14 cellular contexts compared by ENCODE assay signal in genomic region chr17:45424769-45425124, GRCh38. TPM values are rescaled to one million over a fixed set of nuclear protein-coding genes. Genes with fewer than 3 reads are reported as not detected.
DNase-seq lines count a peak whose midpoint lies in the region; ATAC-seq, FAIRE-seq and TF ChIP-seq lines count a peak whose summit lies in the region.
"Had no signal": no experiment of that assay in that cellular context is flagged by ENCODE, and none has a peak within 500 bp of the region (broad histone marks: within the 10 kb centered on the region; RNA-seq: fewer than 3 reads in every experiment).

No MANE protein-coding gene starts in this region.

- no peaks in the 10 kb centered on the region for H3K79me1 ChIP-seq in H1 (ENCODE audit: low read depth, low read length)

- H4K5ac ChIP-seq in H1 (ENCODE audit: insufficient read length, low read depth, low read length): no peak overlapping the region

- H2BK20ac ChIP-seq in H1 (ENCODE audit: low read length): no peak overlapping the region

- FAIRE-seq in H1 (lab: Jason Lieb, UNC): no peak

- H3K27me3 ChIP-seq in HUES6 (ENCODE audit: control insufficient read depth, insufficient read depth, low read length) (peaks cover 29% of the 10 kb centered on the region), H1 (replicated peaks in 1 of 4; ENCODE audit: control insufficient read depth in 3 of 4, extremely low read depth in 1 of 4, insufficient read depth in 3 of 4, low read length in 3 of 4) (peaks cover 9 to 21% (median 17%) of the 10 kb centered on the region in 4 experiments), lung (ENCODE audit: control insufficient read depth, insufficient read depth) (no peaks in the 10 kb centered on the region), thyroid gland (no peaks in the 10 kb centered on the region)

- intact Hi-C loops in thyroid gland (cut with DNase I): no loop called here
- intact Hi-C loops in natural killer cell (cut with micrococcal nuclease): no loop called here

- H3K14ac ChIP-seq in H1 (ENCODE audit: insufficient read length): no peak overlapping the region

- CTCF ChIA-PET in H1 (lab: Charles Lee; ENCODE audit: partially characterized antibody): interaction anchor here (1.5 to 12.6 kb wide), 8 partner anchors 12 to 147 kb away, joined by 4 to 331 read pairs (median 7); no protein-coding TSS in a partner anchor

- no peaks in the 10 kb centered on the region for H4K20me1 ChIP-seq in H1 (replicated peaks in 1 of 2; ENCODE audit: control insufficient read depth in 1 of 2, insufficient read depth in 2 of 2, low read length in 2 of 2)

- H3K9ac ChIP-seq in HUES6 (ENCODE audit: low read length) (no peak overlapping the region), H1 (replicated peaks in 1 of 4; ENCODE audit: extremely low read depth in 1 of 4, low read depth in 3 of 4, low read length in 3 of 4) (no peak overlapping the region)

- H3K36me3 Mint-ChIP-seq in natural killer cell: no peaks in the 10 kb centered on the region
- no peaks in the 10 kb centered on the region for H3K36me3 Mint-ChIP-seq in activated naive CD8-positive, alpha-beta T cell treated with anti-CD3 and anti-CD28 coated beads, Interleukin-2, amount 50 U/mL, for 24 hours (ENCODE audit: low read depth)
- H3K36me3 Mint-ChIP-seq: stimulated activated naive B cell treated with anti-CD40 and anti-IgM and Interleukin-4, amounts not matched to agents 10 μg/mL and 1 μg/mL and 100 μg/mL, for 72 hours had no signal

- H3K4ac ChIP-seq in H1 (replicated peaks; ENCODE audit: insufficient read length, low read depth, low read length): no peak overlapping the region

- peaks cover 11% of the 10 kb centered on the region; the same call in 1 of the 2 replicates for H3K23me2 ChIP-seq in H1 (ENCODE audit: low read depth, low read length)

- POLR2A ChIA-PET in H1 (lab: Charles Lee; ENCODE audit: partially characterized antibody): interaction anchor here (1.2 to 4.9 kb wide), 7 partner anchors 8 to 276 kb away, joined by 3 to 25 read pairs (median 4); partner anchors contain the start of gene HEXIM1

- no peak for TF ChIP-seq RAD21 in H1 (IDR thresholded peaks at IDR 0.05 in 1 of 2, conservative IDR thresholded peaks at IDR 0.05 in 1 of 2; ENCODE audit: low read depth in 2 of 2, low read length in 2 of 2)

- H3K4me3 ChIP-seq in HUES6 (ENCODE audit: low read depth, low read length): peak overlapping the region; percentile 47; the same call in 1 of the 2 replicates
- peak overlapping the region in 2 of 4 experiments; percentile 34 to 55; a peak in 4 of 8 replicates for H3K4me3 ChIP-seq in H1 (ENCODE audit: extremely low read depth in 1 of 4, insufficient read depth in 2 of 4, low read depth in 3 of 4, low read length in 4 of 4)
- no peak overlapping the region for H3K4me3 ChIP-seq in lung
- H3K4me3 ChIP-seq in thyroid gland (replicated peaks in 1 of 3): peak overlapping the region in 1 of 3 donors; percentile 15
- H3K4me3 ChIP-seq: gastroesophageal sphincter, psoas muscle had no signal

- H3K23ac ChIP-seq in H1 (ENCODE audit: insufficient read length): no peak overlapping the region

- no peak overlapping the region for H2BK12ac ChIP-seq in H1 (ENCODE audit: low read depth, low read length)

- no peak overlapping the region for H2BK120ac ChIP-seq in H1 (replicated peaks; ENCODE audit: low read depth, low read length)

- no peaks in the 10 kb centered on the region for H3K9me3 Mint-ChIP-seq in natural killer cell
- no peaks in the 10 kb centered on the region for H3K9me3 Mint-ChIP-seq in activated naive CD8-positive, alpha-beta T cell treated with anti-CD3 and anti-CD28 coated beads, Interleukin-2, amount 50 U/mL, for 24 hours
- H3K9me3 Mint-ChIP-seq: activated B cell treated with CpG ODN at 0.5 μM for 24 hours; stimulated activated naive B cell treated with anti-CD40 and anti-IgM and Interleukin-4, amounts not matched to agents 10 μg/mL and 1 μg/mL and 100 μg/mL, for 72 hours had no signal

- peaks cover 0 to 5% of the 10 kb centered on the region in 2 experiments; a peak in 1 of 4 replicates for H3K79me2 ChIP-seq in H1 (ENCODE audit: control insufficient read depth in 1 of 2, insufficient read depth in 2 of 2, low read length in 2 of 2)

- TF ChIP-seq EP300 in H1 (IDR thresholded peaks at IDR 0.05; ENCODE audit: borderline replicate concordance in 1 of 2, low read depth in 2 of 2, low read length in 2 of 2): no peak

- no peak overlapping the region for H3K4me3 Mint-ChIP-seq in natural killer cell
- H3K4me3 Mint-ChIP-seq in activated naive CD8-positive, alpha-beta T cell treated with anti-CD3 and anti-CD28 coated beads, Interleukin-2, amount 50 U/mL, for 24 hours: no peak overlapping the region
- H3K4me3 Mint-ChIP-seq: activated B cell treated with CpG ODN at 0.5 μM for 24 hours; stimulated activated naive B cell treated with anti-CD40 and anti-IgM and Interleukin-4, amounts not matched to agents 10 μg/mL and 1 μg/mL and 100 μg/mL, for 72 hours had no signal

- H3K27ac ChIP-seq in HUES6 (ENCODE audit: low read depth, low read length) (no peak overlapping the region), H1 (ENCODE audit: low read depth, low read length) (no peak overlapping the region), lung (ENCODE audit: low read depth in 1 of 2, low read length in 1 of 2) (peak overlapping the region; percentile 69 to 74), thyroid gland (peak overlapping the region; percentile 63 to 86 (median 83))
- H3K27ac ChIP-seq: gastroesophageal sphincter, KMS-11, psoas muscle had no signal

- H3K9me3 ChIP-seq in HUES6 (ENCODE audit: control insufficient read depth, insufficient read depth, low read depth, low read length) (no peaks in the 10 kb centered on the region), H1 (ENCODE audit: insufficient read depth in 2 of 2, low read depth in 1 of 2, low read length in 1 of 2) (no peaks in the 10 kb centered on the region), lung (ENCODE audit: control insufficient read depth in 2 of 2, insufficient read depth in 1 of 2, low read length in 1 of 2) (no peaks in the 10 kb centered on the region), thyroid gland (no peaks in the 10 kb centered on the region)
- H3K9me3 ChIP-seq: gastroesophageal sphincter, psoas muscle had no signal

- H3K4me1 ChIP-seq in HUES6 (ENCODE audit: control insufficient read depth, insufficient read depth, low read length) (peaks cover 11% of the 10 kb centered on the region), H1 (replicated peaks in 1 of 4; ENCODE audit: control insufficient read depth in 3 of 4, insufficient read depth in 4 of 4, low read length in 3 of 4) (peaks cover 2 to 22% (median 15%) of the 10 kb centered on the region in 4 experiments), lung (ENCODE audit: control insufficient read depth in 2 of 2, insufficient read depth in 2 of 2, low read length in 2 of 2) (peaks cover 4 to 11% of the 10 kb centered on the region in 2 donors), thyroid gland (peaks cover 16 to 41% of the 10 kb centered on the region in 2 donors)

- 70% methylated on average over 6 of the region's 6 CpGs; no CpG with 5 or more reads in 1 of the 2 experiments for WGBS in H1 (ENCODE audit: extremely low coverage in 1 of 2, insufficient coverage in 1 of 2, insufficient read length in 1 of 2, insufficient replicate concordance in 2 of 2, low coverage in 1 of 2, low lambda C conversion rate in 2 of 2, missing lambda C conversion rate in 1 of 2), 2 experiments
- WGBS in lung, 2 donors: 85 to 92% methylated on average over 6 of the region's 6 CpGs
- WGBS in thyroid gland, 2 donors: 81 to 82% methylated on average over 6 of the region's 6 CpGs

- no peak overlapping the region for H4K91ac ChIP-seq in H1 (replicated peaks; ENCODE audit: insufficient read length, low read length)

- TF ChIP-seq POLR2A in H1 (IDR thresholded peaks at IDR 0.05; ENCODE audit: control extremely low read depth in 1 of 2, low read depth in 2 of 2, low read length in 2 of 2) (no peak), thyroid gland (IDR thresholded peaks at IDR 0.05) (no peak)

- no peak overlapping the region; the same call in 1 of the 2 replicates for H3K18ac ChIP-seq in H1 (ENCODE audit: extremely low read depth, low read length)

- H2BK15ac ChIP-seq in H1 (ENCODE audit: low read length): no peak overlapping the region

- H2BK5ac ChIP-seq in H1 (ENCODE audit: low read depth, low read length): peak overlapping the region; percentile 13; the same call in 1 of the 2 replicates

- no peak overlapping the region for H2AFZ ChIP-seq in H1 (ENCODE audit: low read length)

- H4K8ac ChIP-seq in H1 (ENCODE audit: extremely low read depth, insufficient read depth, low read length): no peak overlapping the region

- H2AK5ac ChIP-seq in H1 (ENCODE audit: low read depth, low read length): no peak overlapping the region; the same call in 1 of the 2 replicates

- no peaks in the 10 kb centered on the region for H3K27me3 Mint-ChIP-seq in natural killer cell (ENCODE audit: low read depth in 2 of 2)
- peaks cover 6% of the 10 kb centered on the region for H3K27me3 Mint-ChIP-seq in activated naive CD8-positive, alpha-beta T cell treated with anti-CD3 and anti-CD28 coated beads, Interleukin-2, amount 50 U/mL, for 24 hours
- H3K27me3 Mint-ChIP-seq: activated B cell treated with CpG ODN at 0.5 μM for 24 hours had no signal

- no peak overlapping the region for H3K56ac ChIP-seq in H1 (replicated peaks; ENCODE audit: insufficient read length, low read depth, low read length)

- no peak for ATAC-seq in lung (ENCODE audit: insufficient read depth, low FRiP score)
- ATAC-seq in natural killer cell: no peak
- no peak for ATAC-seq in activated naive CD8-positive, alpha-beta T cell treated with anti-CD3 and anti-CD28 coated beads, Interleukin-2, amount 50 U/mL, for 24 hours
- ATAC-seq: gastroesophageal sphincter; psoas muscle; stimulated activated naive B cell treated with anti-CD40 and anti-IgM and Interleukin-4, amounts not matched to agents 10 μg/mL and 1 μg/mL and 100 μg/mL, for 72 hours had no signal

- H3K4me1 Mint-ChIP-seq in natural killer cell: peaks cover 13 to 32% of the 10 kb centered on the region in 2 donors
- peaks cover 12% of the 10 kb centered on the region for H3K4me1 Mint-ChIP-seq in activated naive CD8-positive, alpha-beta T cell treated with anti-CD3 and anti-CD28 coated beads, Interleukin-2, amount 50 U/mL, for 24 hours

- peak overlapping the region; percentile 51 to 59 for H3K4me2 ChIP-seq in H1 (ENCODE audit: insufficient read depth in 1 of 2, low read depth in 2 of 2, low read length in 2 of 2)

- H3K27ac Mint-ChIP-seq in natural killer cell: no peak overlapping the region
- no peak overlapping the region for H3K27ac Mint-ChIP-seq in activated naive CD8-positive, alpha-beta T cell treated with anti-CD3 and anti-CD28 coated beads, Interleukin-2, amount 50 U/mL, for 24 hours
- H3K27ac Mint-ChIP-seq: activated B cell treated with CpG ODN at 0.5 μM for 24 hours had no signal

- TF ChIP-seq CTCF in H1 (IDR thresholded peaks at IDR 0.05; ENCODE audit: control extremely low read depth in 1 of 3, insufficient read depth in 1 of 3, low read depth in 1 of 3, low read length in 3 of 3): no peak
- no peak for TF ChIP-seq CTCF in lung (IDR thresholded peaks at IDR 0.05; ENCODE audit: control extremely low read depth, extremely low read depth)
- no peak for TF ChIP-seq CTCF in thyroid gland (IDR thresholded peaks at IDR 0.05)
- TF ChIP-seq CTCF in natural killer cell (IDR thresholded peaks at IDR 0.05): no peak

- DNase-seq in H1 (ENCODE audit: low read depth in 1 of 2, low spot score in 2 of 2) (no peak), lung (ENCODE audit: low spot score) (no peak), thyroid gland (no peak), natural killer cell (no peak), amniotic stem cell (lab: John Stamatoyannopoulos, UW) (no peak), EL (no peak)
- no peak for DNase-seq in activated naive CD8-positive, alpha-beta T cell treated with anti-CD3 and anti-CD28 coated beads, Interleukin-2, amount 50 U/mL, for 24 hours
- DNase-seq: activated B cell treated with CpG ODN at 0.5 μM for 24 hours; GDM1; stimulated activated naive B cell treated with anti-CD40 and anti-IgM and Interleukin-4, amounts not matched to agents 10 μg/mL and 1 μg/mL and 100 μg/mL, for 72 hours had no signal

- H3K36me3 ChIP-seq in HUES6 (ENCODE audit: control insufficient read depth, insufficient read depth, low read length) (no peaks in the 10 kb centered on the region), H1 (ENCODE audit: control insufficient read depth in 2 of 4, insufficient read depth in 4 of 4, low read length in 3 of 4) (no peaks in the 10 kb centered on the region), lung (ENCODE audit: control insufficient read depth in 2 of 2, insufficient read depth in 2 of 2, low read length in 2 of 2) (peaks cover 0 to 5% of the 10 kb centered on the region in 2 donors), thyroid gland (no peaks in the 10 kb centered on the region)
- H3K36me3 ChIP-seq: gastroesophageal sphincter had no signal

RNA-seq across cellular contexts. Expression of gene ARHGAP27, which starts 7.9 kb away (rescaled TPM):
- 13.1 TPM in 2 replicates for total RNA-seq in H1 (2021; fragmentation: NEBNext Ultra II Directional; extraction: Animal tissue kit (Norgen Biotek cat#: 25700))
- 11.6 and 15.9 TPM in 2 replicates for polyA plus RNA-seq in H1 (2011; rRNA removed)
- polyA plus RNA-seq in H1 (2011; cell fraction: cytosol; rRNA removed): 13.4 TPM
- polyA plus RNA-seq in H1 (2011; cell fraction: nucleus; rRNA removed): 66.8 TPM
- polyA plus RNA-seq in H1 (2012, experiment 1 of 2): 6.8 to 13.4 TPM (median 10.4 TPM) in 4 replicates
- 6.8 TPM for polyA plus RNA-seq in H1 (2012, experiment 2 of 2)
- 9.3 TPM for polyA plus RNA-seq in H1 (2013, experiment 1 of 2)
- polyA plus RNA-seq in H1 (2013, experiment 2 of 2): 8.6 TPM
- 8.0 and 8.5 TPM in 2 replicates for polyA minus RNA-seq in H1 (2011; rRNA and poly(A)+ RNA removed)
- polyA minus RNA-seq in H1 (2011; cell fraction: cytosol; rRNA and poly(A)+ RNA removed): 7.2 TPM
- polyA minus RNA-seq in H1 (2011; cell fraction: nucleus; rRNA and poly(A)+ RNA removed): 27.8 TPM
- 10 to 100 TPM; 42.4 to 85.8 TPM for total RNA-seq in lung
- polyA plus RNA-seq in lung: 10 to 100 TPM; 56.1 to 67.6 TPM
- total RNA-seq in thyroid gland: 10 to 100 TPM; 31.5 to 38.6 (median 33.1) TPM
- total RNA-seq in natural killer cell: 100 to 1,000 TPM; 125 to 141 (median 126) TPM

Comparison
In these comparisons a context has a peak if more than half of its experiments do, and no peak if none do; other contexts are left out.
1. H3K27ac ChIP-seq: peak in lung (2 of 2) and thyroid gland (3 of 3); none in HUES6 (single experiment) and H1 (single experiment).